In the genomic region with DNA sequence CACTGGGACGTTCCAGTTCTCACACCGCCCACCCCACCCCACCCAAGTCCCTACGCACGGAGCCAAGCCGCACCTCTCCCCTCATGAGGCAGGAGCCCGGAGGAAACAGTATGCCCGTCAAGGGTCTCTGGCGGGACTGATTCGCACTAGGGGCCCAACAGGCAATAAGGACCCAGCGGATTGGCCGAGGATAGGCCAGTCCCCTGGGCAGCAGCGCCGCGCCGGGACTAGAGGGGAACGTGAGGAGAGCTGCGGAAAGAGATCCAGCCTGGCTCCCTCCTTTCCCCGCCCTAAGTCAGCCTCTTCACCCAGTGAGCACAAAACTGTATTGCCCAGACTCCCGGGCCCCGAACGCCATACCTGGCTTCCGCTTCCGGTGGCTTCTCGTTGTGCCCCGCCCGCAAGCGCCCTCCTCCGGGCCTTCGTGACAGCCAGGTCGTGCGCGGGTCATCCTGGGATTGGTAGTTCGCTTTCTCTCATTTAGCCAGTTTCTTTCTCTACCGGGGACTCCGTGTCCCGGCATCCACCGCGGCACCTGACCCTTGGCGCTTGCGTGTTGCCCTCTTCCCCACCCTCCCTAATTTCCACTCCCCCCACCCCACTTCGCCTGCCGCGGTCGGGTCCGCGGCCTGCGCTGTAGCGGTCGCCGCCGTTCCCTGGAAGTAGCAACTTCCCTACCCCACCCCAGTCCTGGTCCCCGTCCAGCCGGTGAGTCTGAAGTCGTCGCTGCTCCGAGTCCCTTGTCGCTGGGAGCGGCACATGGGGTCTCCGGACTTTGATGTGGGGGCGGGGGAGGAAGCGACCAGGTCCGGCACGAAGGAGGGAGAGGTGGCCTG, we compare ENCODE assay signal across 1 cellular context.
A peak's percentile ranks its signal among the peaks of the same experiment; 100 is the strongest.
TF ChIP-seq lines count a peak whose summit lies in the region.

Gene CSNK2B, plus strand, starts transcription at position 580 of the 836 bp plus-strand sequence. CDS start 752 bp downstream, outside the sequence.

TF ChIP-seq in HepG2, 621 proteins besides CTCF, POLR2A, EP300 and RAD21 (continued from another document and continues in another):
- TF ChIP-seq, protein P1, sequence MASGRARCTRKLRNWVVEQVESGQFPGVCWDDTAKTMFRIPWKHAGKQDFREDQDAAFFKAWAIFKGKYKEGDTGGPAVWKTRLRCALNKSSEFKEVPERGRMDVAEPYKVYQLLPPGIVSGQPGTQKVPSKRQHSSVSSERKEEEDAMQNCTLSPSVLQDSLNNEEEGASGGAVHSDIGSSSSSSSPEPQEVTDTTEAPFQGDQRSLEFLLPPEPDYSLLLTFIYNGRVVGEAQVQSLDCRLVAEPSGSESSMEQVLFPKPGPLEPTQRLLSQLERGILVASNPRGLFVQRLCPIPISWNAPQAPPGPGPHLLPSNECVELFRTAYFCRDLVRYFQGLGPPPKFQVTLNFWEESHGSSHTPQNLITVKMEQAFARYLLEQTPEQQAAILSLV (CRISPR knock-in tag; IDR thresholded peaks at IDR 0.05; ENCODE audit: borderline replicate concordance): peak; percentile 19; the same call in 1 of the 2 replicates
- TF ChIP-seq PPARG (CRISPR knock-in tag; conservative IDR thresholded peaks at IDR 0.05) (peak; percentile 59; the same call in 1 of the 2 replicates), CHCHD3 (CRISPR knock-in tag; IDR thresholded peaks at IDR 0.05) (peak; percentile 84; the same call in 1 of the 2 replicates), MYC (CRISPR knock-in tag; IDR thresholded peaks at IDR 0.05; ENCODE audit: borderline replicate concordance) (peak; percentile 74; the same call in 1 of the 2 replicates), ZMYM4 (CRISPR knock-in tag; IDR thresholded peaks at IDR 0.05) (peak; percentile 46), ZNF775 (CRISPR knock-in tag; IDR thresholded peaks at IDR 0.05; ENCODE audit: borderline replicate concordance) (peak; percentile 83; the same call in 1 of the 2 replicates), MTA3 (CRISPR knock-in tag; IDR thresholded peaks at IDR 0.05) (no peak), AHDC1 (CRISPR knock-in tag; IDR thresholded peaks at IDR 0.05; ENCODE audit: borderline replicate concordance) (0 out of 2 replicates have a peak, but pooled peaks have one; percentile 14), SMYD3 (CRISPR knock-in tag; IDR thresholded peaks at IDR 0.05) (peak; percentile 97)
- TF ChIP-seq, protein P2, sequence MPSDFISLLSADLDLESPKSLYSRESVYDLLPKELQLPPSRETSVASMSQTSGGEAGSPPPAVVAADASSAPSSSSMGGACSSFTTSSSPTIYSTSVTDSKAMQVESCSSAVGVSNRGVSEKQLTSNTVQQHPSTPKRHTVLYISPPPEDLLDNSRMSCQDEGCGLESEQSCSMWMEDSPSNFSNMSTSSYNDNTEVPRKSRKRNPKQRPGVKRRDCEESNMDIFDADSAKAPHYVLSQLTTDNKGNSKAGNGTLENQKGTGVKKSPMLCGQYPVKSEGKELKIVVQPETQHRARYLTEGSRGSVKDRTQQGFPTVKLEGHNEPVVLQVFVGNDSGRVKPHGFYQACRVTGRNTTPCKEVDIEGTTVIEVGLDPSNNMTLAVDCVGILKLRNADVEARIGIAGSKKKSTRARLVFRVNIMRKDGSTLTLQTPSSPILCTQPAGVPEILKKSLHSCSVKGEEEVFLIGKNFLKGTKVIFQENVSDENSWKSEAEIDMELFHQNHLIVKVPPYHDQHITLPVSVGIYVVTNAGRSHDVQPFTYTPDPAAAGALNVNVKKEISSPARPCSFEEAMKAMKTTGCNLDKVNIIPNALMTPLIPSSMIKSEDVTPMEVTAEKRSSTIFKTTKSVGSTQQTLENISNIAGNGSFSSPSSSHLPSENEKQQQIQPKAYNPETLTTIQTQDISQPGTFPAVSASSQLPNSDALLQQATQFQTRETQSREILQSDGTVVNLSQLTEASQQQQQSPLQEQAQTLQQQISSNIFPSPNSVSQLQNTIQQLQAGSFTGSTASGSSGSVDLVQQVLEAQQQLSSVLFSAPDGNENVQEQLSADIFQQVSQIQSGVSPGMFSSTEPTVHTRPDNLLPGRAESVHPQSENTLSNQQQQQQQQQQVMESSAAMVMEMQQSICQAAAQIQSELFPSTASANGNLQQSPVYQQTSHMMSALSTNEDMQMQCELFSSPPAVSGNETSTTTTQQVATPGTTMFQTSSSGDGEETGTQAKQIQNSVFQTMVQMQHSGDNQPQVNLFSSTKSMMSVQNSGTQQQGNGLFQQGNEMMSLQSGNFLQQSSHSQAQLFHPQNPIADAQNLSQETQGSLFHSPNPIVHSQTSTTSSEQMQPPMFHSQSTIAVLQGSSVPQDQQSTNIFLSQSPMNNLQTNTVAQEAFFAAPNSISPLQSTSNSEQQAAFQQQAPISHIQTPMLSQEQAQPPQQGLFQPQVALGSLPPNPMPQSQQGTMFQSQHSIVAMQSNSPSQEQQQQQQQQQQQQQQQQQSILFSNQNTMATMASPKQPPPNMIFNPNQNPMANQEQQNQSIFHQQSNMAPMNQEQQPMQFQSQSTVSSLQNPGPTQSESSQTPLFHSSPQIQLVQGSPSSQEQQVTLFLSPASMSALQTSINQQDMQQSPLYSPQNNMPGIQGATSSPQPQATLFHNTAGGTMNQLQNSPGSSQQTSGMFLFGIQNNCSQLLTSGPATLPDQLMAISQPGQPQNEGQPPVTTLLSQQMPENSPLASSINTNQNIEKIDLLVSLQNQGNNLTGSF (CRISPR knock-in tag; IDR thresholded peaks at IDR 0.05): 0 out of 2 replicates have a peak, but pooled peaks have one; percentile 63
- TF ChIP-seq, protein P3, sequence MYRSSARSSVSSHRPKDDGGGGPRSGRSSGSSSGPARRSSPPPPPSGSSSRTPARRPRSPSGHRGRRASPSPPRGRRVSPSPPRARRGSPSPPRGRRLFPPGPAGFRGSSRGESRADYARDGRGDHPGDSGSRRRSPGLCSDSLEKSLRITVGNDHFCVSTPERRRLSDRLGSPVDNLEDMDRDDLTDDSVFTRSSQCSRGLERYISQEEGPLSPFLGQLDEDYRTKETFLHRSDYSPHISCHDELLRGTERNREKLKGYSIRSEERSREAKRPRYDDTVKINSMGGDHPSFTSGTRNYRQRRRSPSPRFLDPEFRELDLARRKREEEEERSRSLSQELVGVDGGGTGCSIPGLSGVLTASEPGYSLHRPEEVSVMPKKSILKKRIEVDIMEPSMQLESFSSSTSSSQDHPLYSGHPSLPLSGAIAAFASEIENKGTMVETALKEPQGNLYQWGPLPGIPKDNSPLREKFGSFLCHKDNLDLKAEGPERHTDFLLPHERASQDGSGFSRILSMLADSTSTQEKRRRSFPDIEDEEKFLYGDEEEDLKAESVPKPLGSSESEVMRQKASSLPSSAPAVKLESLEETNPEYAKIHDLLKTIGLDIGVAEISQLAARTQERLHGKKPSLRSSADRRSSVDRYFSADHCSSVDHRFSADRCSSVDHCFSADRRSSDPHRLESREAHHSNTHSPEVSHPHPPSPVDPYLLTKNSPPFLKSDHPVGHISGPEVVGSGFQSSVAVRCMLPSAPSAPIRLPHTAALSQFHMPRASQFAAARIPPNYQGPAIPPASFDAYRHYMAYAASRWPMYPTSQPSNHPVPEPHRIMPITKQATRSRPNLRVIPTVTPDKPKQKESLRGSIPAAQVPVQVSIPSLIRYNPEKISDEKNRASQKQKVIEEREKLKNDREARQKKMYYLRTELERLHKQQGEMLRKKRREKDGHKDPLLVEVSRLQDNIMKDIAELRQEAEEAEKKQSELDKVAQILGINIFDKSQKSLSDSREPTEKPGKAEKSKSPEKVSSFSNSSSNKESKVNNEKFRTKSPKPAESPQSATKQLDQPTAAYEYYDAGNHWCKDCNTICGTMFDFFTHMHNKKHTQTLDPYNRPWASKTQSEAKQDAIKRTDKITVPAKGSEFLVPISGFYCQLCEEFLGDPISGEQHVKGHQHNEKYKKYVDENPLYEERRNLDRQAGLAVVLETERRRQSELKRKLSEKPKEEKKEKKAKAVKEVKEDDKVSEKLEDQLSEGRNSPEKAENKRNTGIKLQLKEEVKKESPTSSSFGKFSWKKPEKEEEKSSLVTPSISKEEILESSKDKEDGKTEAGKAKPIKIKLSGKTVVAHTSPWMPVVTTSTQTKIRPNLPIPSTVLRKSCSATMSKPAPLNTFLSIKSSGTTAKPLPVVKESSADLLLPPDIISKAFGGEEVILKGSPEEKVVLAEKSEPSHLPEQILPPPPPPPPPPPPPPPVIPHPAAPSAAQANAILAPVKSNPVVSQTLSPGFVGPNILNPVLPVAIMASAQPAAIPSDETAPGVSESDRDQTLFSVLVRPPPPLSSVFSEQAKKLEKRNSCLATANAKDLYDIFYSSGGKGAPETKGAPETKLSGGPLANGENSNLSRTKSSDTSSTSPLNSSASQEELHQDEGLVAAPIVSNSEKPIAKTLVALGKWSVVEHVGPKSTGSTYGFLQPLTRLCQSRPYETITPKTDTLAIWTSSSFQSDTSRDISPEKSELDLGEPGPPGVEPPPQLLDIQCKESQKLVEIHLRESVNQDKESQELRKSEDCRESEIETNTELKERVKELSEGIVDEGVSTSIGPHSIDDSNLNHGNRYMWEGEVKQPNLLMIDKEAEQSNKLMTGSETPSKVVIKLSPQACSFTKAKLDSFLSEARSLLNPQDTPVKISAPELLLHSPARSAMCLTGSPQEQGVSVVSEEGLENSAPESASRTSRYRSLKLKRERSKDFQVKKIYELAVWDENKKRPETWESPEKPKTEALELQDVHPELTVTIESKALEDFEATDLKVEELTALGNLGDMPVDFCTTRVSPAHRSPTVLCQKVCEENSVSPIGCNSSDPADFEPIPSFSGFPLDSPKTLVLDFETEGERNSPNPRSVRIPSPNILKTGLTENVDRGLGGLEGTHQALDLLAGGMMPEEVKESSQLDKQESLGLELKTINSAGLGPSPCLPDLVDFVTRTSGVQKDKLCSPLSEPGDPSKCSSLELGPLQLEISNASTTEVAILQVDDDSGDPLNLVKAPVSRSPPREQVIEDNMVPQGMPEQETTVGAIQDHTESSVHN (CRISPR knock-in tag; IDR thresholded peaks at IDR 0.05): no peak
- TF ChIP-seq, protein P4, sequence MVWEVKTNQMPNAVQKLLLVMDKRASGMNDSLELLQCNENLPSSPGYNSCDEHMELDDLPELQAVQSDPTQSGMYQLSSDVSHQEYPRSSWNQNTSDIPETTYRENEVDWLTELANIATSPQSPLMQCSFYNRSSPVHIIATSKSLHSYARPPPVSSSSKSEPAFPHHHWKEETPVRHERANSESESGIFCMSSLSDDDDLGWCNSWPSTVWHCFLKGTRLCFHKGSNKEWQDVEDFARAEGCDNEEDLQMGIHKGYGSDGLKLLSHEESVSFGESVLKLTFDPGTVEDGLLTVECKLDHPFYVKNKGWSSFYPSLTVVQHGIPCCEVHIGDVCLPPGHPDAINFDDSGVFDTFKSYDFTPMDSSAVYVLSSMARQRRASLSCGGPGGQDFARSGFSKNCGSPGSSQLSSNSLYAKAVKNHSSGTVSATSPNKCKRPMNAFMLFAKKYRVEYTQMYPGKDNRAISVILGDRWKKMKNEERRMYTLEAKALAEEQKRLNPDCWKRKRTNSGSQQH (CRISPR knock-in tag; IDR thresholded peaks at IDR 0.05; ENCODE audit: low read depth): peak; percentile 21; the same call in 1 of the 2 replicates
- TF ChIP-seq, protein P5, sequence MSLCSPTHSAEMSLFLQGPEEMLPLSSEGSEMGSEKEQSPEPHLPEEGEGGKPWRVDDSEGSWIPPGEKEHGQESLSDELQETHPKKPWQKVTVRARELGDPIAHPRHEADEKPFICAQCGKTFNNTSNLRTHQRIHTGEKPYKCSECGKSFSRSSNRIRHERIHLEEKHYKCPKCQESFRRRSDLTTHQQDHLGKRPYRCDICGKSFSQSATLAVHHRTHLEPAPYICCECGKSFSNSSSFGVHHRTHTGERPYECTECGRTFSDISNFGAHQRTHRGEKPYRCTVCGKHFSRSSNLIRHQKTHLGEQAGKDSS (CRISPR knock-in tag; IDR thresholded peaks at IDR 0.05; ENCODE audit: borderline replicate concordance, low read depth): peak; percentile 85
